Comparison of ENCODE assay signal across 8 cellular contexts in the genomic region with DNA sequence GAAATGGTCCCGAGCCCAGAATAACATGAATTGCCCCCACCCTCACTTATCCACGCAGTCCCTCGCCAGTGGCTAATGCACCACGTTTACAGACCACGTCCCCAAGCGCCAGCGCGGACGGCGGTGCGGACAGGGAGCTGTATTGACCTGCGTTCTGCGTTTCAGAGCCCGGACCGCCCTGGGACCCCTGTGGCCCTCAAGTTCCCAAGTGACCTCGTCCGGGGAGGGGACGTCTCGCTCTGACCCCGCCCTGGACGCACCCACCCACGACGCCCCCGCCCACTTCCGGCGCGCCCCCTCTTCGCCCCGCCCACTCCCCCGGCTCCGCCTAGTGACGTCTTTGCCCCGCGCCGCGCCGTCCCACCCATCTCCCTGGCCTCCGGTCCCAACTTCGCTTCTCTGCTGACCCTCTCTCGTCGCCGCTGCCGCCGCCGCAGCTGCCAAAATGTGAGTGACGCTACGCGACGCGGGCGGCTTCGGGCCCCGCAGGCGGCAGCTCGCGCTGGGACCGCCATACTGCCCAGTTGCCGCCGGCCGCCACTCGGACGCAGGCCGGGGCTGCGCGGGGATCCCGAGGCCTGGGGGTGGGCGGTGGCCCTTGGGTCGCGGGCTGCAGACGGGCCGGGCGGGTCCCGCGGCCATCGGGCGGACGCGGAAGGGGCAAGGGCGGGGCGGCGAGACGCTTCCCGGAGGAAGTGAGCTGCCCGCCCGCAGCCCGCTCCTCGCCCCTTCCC. TPM values are rescaled to one million over a fixed set of nuclear protein-coding genes. Genes with fewer than 3 reads are reported as not detected.
A peak's percentile ranks its signal among the peaks of the same experiment; 100 is the strongest.
DNase-seq lines count a peak whose midpoint lies in the region; ATAC-seq and TF ChIP-seq lines count a peak whose summit lies in the region.

A gene with protein sequence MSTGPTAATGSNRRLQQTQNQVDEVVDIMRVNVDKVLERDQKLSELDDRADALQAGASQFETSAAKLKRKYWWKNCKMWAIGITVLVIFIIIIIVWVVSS (plus strand): TSS at position 358 of the 734 bp plus-strand sequence. CDS start 88 bp downstream, at position 446.

- no peak for TF ChIP-seq CTCF in colonic mucosa (IDR thresholded peaks at IDR 0.05)

- intact Hi-C loops in colonic mucosa (cut with DNase I): no loop called here

- peak within 1 kb of the TSS; percentile 74 for H3K4me3 ChIP-seq in colonic mucosa

- peak within 1 kb of the TSS; percentile 85 to 99 for H3K9ac ChIP-seq in colonic mucosa (ENCODE audit: low read depth in 2 of 2, low read length in 2 of 2)

- no peaks in the 10 kb centered on the region for H3K9me3 ChIP-seq in colonic mucosa

- no peaks in the 10 kb centered on the region for H3K27me3 ChIP-seq in colonic mucosa

- peak; percentile 67 for DNase-seq in SIG-M5 treated with dmso at 0.1 percent for 504 hours (lab: John Stamatoyannopoulos, UW; ENCODE audit: unreplicated experiment)
- DNase-seq in SIG-M5 (lab: John Stamatoyannopoulos, UW): no peak
- DNase-seq in NCI-H460 (ENCODE audit: extremely low read depth, low read depth): peak; percentile 64
- peak; percentile 90 for DNase-seq in activated CD4-positive, alpha-beta T cell treated with anti-CD3 and anti-CD28 coated beads for 48 hours
- peak; percentile 94 for DNase-seq in colonic mucosa
- peak; percentile 90 for DNase-seq in left kidney (ENCODE audit: low read depth, low spot score)
- DNase-seq in stimulated activated CD4-positive, alpha-beta T cell treated with anti-CD3 and anti-CD28 coated beads, Interleukin-2, amount 100 ng/mL, for 24 hours: peak; percentile 89 to 90

- peak; percentile 63 for ATAC-seq in HG03025 (IDR thresholded peaks at IDR 0.05; ENCODE audit: low FRiP score, unreplicated experiment)

- H3K36me3 ChIP-seq in colonic mucosa: no peaks in the 10 kb centered on the region

- peak within 1 kb of the TSS; percentile 90 for H3K27ac ChIP-seq in colonic mucosa

- H3K4me1 ChIP-seq in colonic mucosa: peaks cover 4% of the 10 kb centered on the region

RNA-seq across cellular contexts. Expression of the gene that starts here (rescaled TPM):
- total RNA-seq in NCI-H460 (2014; rRNA removed; shearing (Covaris generic)): 56.9 and 59.0 TPM in 2 replicates
- polyA plus RNA-seq in NCI-H460 (2014; cell fraction: nucleus; rRNA removed): 25.4 and 32.0 TPM in 2 replicates
- 100 to 1,000 TPM in 1 of 2 donors, 10 to 100 TPM in 1; 73.0 to 108 TPM for total RNA-seq in colonic mucosa
